Comparison of ENCODE assay signal across 13 cellular contexts in genomic region chr6:2396856-2397640, GRCh38.
DNase-seq lines count a peak whose midpoint lies in the region; ATAC-seq, FAIRE-seq and TF ChIP-seq lines count a peak whose summit lies in the region.
"Had no signal": no experiment of that assay in that cellular context is flagged by ENCODE, and none has a peak within 500 bp of the region (broad histone marks: within the 10 kb centered on the region; RNA-seq: fewer than 3 reads in every experiment).

No MANE protein-coding gene starts in this region.

- peaks cover 18% of the 10 kb centered on the region for H3K4me1 Mint-ChIP-seq in nephron progenitor cell

- H3K27ac ChIP-seq in foreskin keratinocyte (no peak overlapping the region), thoracic aorta (peak overlapping the region in 1 of 2 donors; percentile 39), small intestine (ENCODE audit: low read depth in 1 of 2, low read length in 1 of 2) (no peak overlapping the region)
- H3K27ac ChIP-seq: gastrocnemius medialis had no signal

- H3K4me3 Mint-ChIP-seq in nephron progenitor cell = no peak overlapping the region

- H3K4me1 ChIP-seq in foreskin keratinocyte (no peaks in the 10 kb centered on the region), thoracic aorta (ENCODE audit: control insufficient read depth in 1 of 2, low read depth in 2 of 2) (peaks cover 13 to 17% of the 10 kb centered on the region in 2 donors), small intestine (ENCODE audit: control insufficient read depth in 2 of 2, insufficient read depth in 1 of 2, low read depth in 1 of 2, low read length in 1 of 2) (no peaks in the 10 kb centered on the region)
- H3K4me1 ChIP-seq: gastrocnemius medialis had no signal

- peak; percentile 1 for DNase-seq in NCI-H1092 treated with DMSO at 0.1 percent for 48 hours (lab: John Stamatoyannopoulos, UW)
- DNase-seq in NCI-H1092 (lab: John Stamatoyannopoulos, UW) = no peak
- DNase-seq in SHP77 treated with DMSO at 0.1 percent for 48 hours (lab: John Stamatoyannopoulos, UW) = peak; percentile 42
- DNase-seq in foreskin keratinocyte = no peak
- DNase-seq in thoracic aorta (ENCODE audit: low spot score) = no peak
- DNase-seq in small intestine = no peak
- no peak for DNase-seq in nephron progenitor cell
- DNase-seq: 8988T; activated CD8-positive, alpha-beta memory T cell treated with anti-CD3 and anti-CD28 coated beads, Interleukin-2, amount 50 U/mL, for 48 hours; gastrocnemius medialis; NCI-H526 treated with DMSO at 0.1 percent for 48 hours had no signal

- H3K9me3 ChIP-seq in thoracic aorta = no peaks in the 10 kb centered on the region
- no peaks in the 10 kb centered on the region for H3K9me3 ChIP-seq in small intestine (ENCODE audit: control insufficient read depth, low read depth)
- H3K9me3 ChIP-seq: gastrocnemius medialis had no signal

- peaks cover 35% of the 10 kb centered on the region for H3K9me3 Mint-ChIP-seq in nephron progenitor cell

- H3K27ac Mint-ChIP-seq in nephron progenitor cell = no peak overlapping the region

- no peak for TF ChIP-seq CTCF in foreskin keratinocyte (conservative IDR thresholded peaks at IDR 0.05)
- TF ChIP-seq CTCF in thoracic aorta (IDR thresholded peaks at IDR 0.05) = no peak
- no peak for TF ChIP-seq CTCF in nephron progenitor cell (IDR thresholded peaks at IDR 0.05)

- 69 to 83% (median 80%) methylated on average over 15 of the region's 15 CpGs for WGBS in small intestine, 3 donors

- peaks cover 41% of the 10 kb centered on the region for H3K36me3 Mint-ChIP-seq in nephron progenitor cell (ENCODE audit: low read depth)

- ATAC-seq in foreskin keratinocyte (peak; percentile 40), thoracic aorta (ENCODE audit: insufficient number of reproducible peaks, low FRiP score, low read depth) (no peak), GM21423 (IDR thresholded peaks at IDR 0.05; ENCODE audit: unreplicated experiment) (no peak)
- ATAC-seq: gastrocnemius medialis had no signal

- no peak for FAIRE-seq in small intestine (lab: Jason Lieb, UNC)

- H3K4me3 ChIP-seq in thoracic aorta (peak overlapping the region; percentile 50), small intestine (ENCODE audit: low read depth in 1 of 2, low read length in 2 of 2) (no peak overlapping the region)
- H3K4me3 ChIP-seq: gastrocnemius medialis had no signal

- H3K36me3 ChIP-seq in thoracic aorta = peaks cover 6% of the 10 kb centered on the region
- peaks cover 0 to 2% of the 10 kb centered on the region in 2 donors for H3K36me3 ChIP-seq in small intestine (ENCODE audit: control insufficient read depth in 2 of 2, insufficient read depth in 2 of 2, low read length in 2 of 2)

- peaks cover 16% of the 10 kb centered on the region for H3K27me3 ChIP-seq in foreskin keratinocyte
- no peaks in the 10 kb centered on the region for H3K27me3 ChIP-seq in thoracic aorta (replicated peaks; ENCODE audit: insufficient read depth)
- H3K27me3 ChIP-seq in small intestine (ENCODE audit: control insufficient read depth in 2 of 2, insufficient read depth in 2 of 2, low read length in 2 of 2) = no peaks in the 10 kb centered on the region
- H3K27me3 ChIP-seq: gastrocnemius medialis had no signal

- H3K27me3 Mint-ChIP-seq in nephron progenitor cell (ENCODE audit: low read depth, poor library complexity) = peaks cover 6% of the 10 kb centered on the region
- H3K27me3 Mint-ChIP-seq: brain had no signal

Comparison
In these comparisons a context has a peak if more than half of its experiments do, and no peak if none do; other contexts are left out.
1. DNase-seq: peak in NCI-H1092 treated with DMSO at 0.1 percent for 48 hours (single experiment) and SHP77 treated with DMSO at 0.1 percent for 48 hours (single experiment); none in NCI-H1092 (single experiment), foreskin keratinocyte (0 of 2), thoracic aorta (single experiment), small intestine (single experiment) and nephron progenitor cell (single experiment).